ENCODE assay signal across 14 cellular contexts in the genomic region with DNA sequence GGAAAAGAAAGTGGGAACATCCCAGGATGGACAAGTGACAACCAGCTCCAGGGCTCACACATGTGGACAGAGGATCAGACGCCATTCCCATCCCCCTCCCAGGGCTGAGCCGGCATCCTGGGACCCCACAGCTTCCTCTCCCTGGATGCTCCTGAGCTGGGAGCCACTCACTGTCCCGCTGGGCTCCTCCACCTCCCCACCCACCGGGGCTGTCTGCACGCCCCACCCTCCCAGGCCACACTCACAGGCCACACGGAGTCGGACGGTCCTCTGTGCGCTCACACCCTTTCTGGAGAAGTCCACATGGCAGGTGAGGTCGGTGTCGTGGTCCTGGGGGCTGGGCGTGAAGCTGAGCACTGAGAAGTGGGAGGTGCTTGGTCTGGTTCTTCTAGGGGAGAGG. TPM values are rescaled to one million over a fixed set of nuclear protein-coding genes. Genes with fewer than 3 reads are reported as not detected.
"Had no signal": no experiment of that assay in that cellular context is flagged by ENCODE, and none has a peak within 500 bp of the region (broad histone marks: within the 10 kb centered on the region; RNA-seq: fewer than 3 reads in every experiment).

No MANE protein-coding gene starts in this region.

RNA-seq across cellular contexts. Expression of a gene that starts 1.1 kb away (rescaled TPM):
- total RNA-seq: activated CD4-positive, alpha-beta memory T cell treated with anti-CD3 and anti-CD28 coated beads for 36 hours; activated CD4-positive, alpha-beta T cell treated with anti-CD3 and anti-CD28 coated beads for 36 hours; activated CD4-positive, alpha-beta T cell treated with anti-CD3 and anti-CD28 coated beads, Interleukin-2, amount 10 ng/mL, durations not matched to agents 24 days and 14 days; activated CD8-positive, alpha-beta memory T cell treated with anti-CD3 and anti-CD28 coated beads for 36 hours; activated CD8-positive, alpha-beta memory T cell treated with anti-CD3 and anti-CD28 coated beads, Interleukin-2, amount 10 ng/mL, durations not matched to agents 7 days and 5 days; activated CD8-positive, alpha-beta T cell treated with anti-CD3 and anti-CD28 coated beads, Interleukin-2, amount 10 ng/mL, durations not matched to agents 7 days and 5 days; activated naive CD4-positive, alpha-beta T cell treated with anti-CD3 and anti-CD28 coated beads for 36 hours; activated naive CD8-positive, alpha-beta T cell treated with anti-CD3 and anti-CD28 coated beads for 36 hours; activated T-helper 1 cell treated with anti-CD3 and anti-CD28 coated beads, Interleukin-12 subunit alpha, Interleukin-12 subunit beta, Interleukin-2, Interleukin-4 antibody, amounts not matched to agents 30 ng/mL and 10 ng/mL and 1 ng/mL, durations not matched to agents 14 hours and 24 hours and 36 hours; activated T-helper 2 cell treated with anti-CD3 and anti-CD28 coated beads, Interferon-gamma antibody, Interleukin-2, Interleukin-4, amounts not matched to agents 10 μg/mL and 5 μg/mL and 100 μg/mL, durations not matched to agents 14 hours and 24 hours and 36 hours; endodermal cell; epithelial cell of proximal tubule; foreskin keratinocyte; T-helper 1 cell treated with Interleukin-12 subunit alpha and Interleukin-12 subunit beta and Interleukin-4 antibody, amounts not matched to agents 30 ng/mL and 1 ng/mL, for 36 hours had no signal
- polyA plus RNA-seq: foreskin keratinocyte had no signal
